In the genomic region with DNA sequence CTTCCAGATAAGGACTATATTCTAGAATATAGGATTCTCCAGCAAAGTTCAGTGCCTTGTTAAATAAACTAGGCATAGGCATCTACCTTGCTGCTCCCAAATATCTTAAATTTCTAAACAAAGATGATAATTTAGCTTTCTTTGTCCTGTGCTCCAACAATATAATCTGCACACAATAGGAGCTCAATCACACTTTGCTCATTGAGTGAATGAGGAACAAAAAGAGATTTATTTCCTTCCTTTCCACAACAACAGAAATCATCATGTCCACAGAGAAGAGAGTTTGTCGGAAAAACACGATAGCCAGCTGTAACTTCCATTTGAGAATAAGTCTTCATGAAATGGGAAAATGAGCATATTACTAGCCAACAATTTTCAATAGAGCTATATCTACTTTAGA, we compare ENCODE assay signal across 1 cellular context.
TF ChIP-seq lines count a peak whose summit lies in the region.

No MANE protein-coding gene starts in this region.

TF ChIP-seq in IMR-90, 13 proteins besides CTCF, POLR2A, EP300 and RAD21 (continued from another document):
- TF ChIP-seq FOS (IDR thresholded peaks at IDR 0.05; ENCODE audit: low read depth, low read length) = no peak
